ENCODE assay signal across 10 cellular contexts in the genomic region with DNA sequence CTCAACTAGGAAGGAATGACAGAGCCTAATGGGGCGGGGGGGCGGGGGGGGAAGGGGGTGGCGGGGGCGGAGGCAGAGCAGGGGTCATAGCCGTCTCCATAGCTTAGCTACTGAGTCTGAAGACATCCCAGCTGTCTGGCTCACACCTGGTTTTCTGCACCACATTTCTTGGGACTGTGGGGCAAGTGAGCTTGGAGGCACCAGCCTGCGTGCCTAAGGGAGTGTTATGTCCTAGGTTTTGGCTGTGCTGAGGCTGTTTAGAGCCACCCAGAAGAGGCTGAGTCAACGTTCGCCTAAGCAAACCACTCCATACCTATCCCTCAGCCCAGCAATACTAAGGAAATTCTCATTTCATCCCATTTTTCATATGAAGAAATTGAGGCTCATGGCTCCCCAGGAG. TPM values are rescaled to one million over a fixed set of nuclear protein-coding genes. Genes with fewer than 3 reads are reported as not detected.
DNase-seq lines count a peak whose midpoint lies in the region; ATAC-seq, FAIRE-seq and TF ChIP-seq lines count a peak whose summit lies in the region.
"Had no signal": no experiment of that assay in that cellular context is flagged by ENCODE, and none has a peak within 500 bp of the region (broad histone marks: within the 10 kb centered on the region; RNA-seq: fewer than 3 reads in every experiment).

No MANE protein-coding gene starts in this region.

- ATAC-seq in GM12878 (0 out of 3 replicates have a peak, but pooled peaks have one; percentile 6), GM21526 (IDR thresholded peaks at IDR 0.05; ENCODE audit: low FRiP score, unreplicated experiment) (no peak)
- ATAC-seq in stimulated activated naive CD8-positive, alpha-beta T cell treated with anti-CD3 and anti-CD28 coated beads, Interleukin-15, amount 100 ng/mL, for 72 hours = peak; percentile 4

- H4K20me1 ChIP-seq in GM12878 (ENCODE audit: control insufficient read depth, insufficient read depth) = no peaks in the 10 kb centered on the region

- no peak overlapping the region for H3K4me3 ChIP-seq in GM12878
- peak overlapping the region; percentile 64 to 66 for H3K4me3 ChIP-seq in kidney (ENCODE audit: low read length in 2 of 2)

- 9% methylated on average over 7 of the region's 8 CpGs for WGBS in GM12878 (ENCODE audit: insufficient coverage, insufficient replicate concordance, low lambda C conversion rate, missing lambda C conversion rate)

- TF ChIP-seq RAD21 in GM12878 (IDR thresholded peaks at IDR 0.05; ENCODE audit: insufficient read depth, low read depth, low read length) = no peak

- CTCF ChIA-PET in GM12878 (lab: Yijun Ruan, JAX) = no interaction called here

- POLR2A ChIA-PET in GM12878 (lab: Charles Lee) = no interaction called here

- no peaks in the 10 kb centered on the region for H3K4me1 ChIP-seq in GM12878 (ENCODE audit: control insufficient read depth, insufficient read depth, low read length)
- H3K4me1 ChIP-seq in kidney (ENCODE audit: control insufficient read depth in 1 of 2, insufficient read depth in 1 of 2, low read depth in 1 of 2, low read length in 2 of 2) = peaks cover 37 to 43% of the 10 kb centered on the region in 2 donors

- H3K4me2 ChIP-seq in GM12878 (ENCODE audit: control insufficient read depth, insufficient read depth) = no peak overlapping the region

- in situ Hi-C loops in GM12878 (cut with MboI) = no loop called here

- DNase-seq in DMS53 (lab: John Stamatoyannopoulos, UW) (peak; percentile 14), DMS53 treated with DMSO at 0.1 percent for 48 hours (lab: John Stamatoyannopoulos, UW; ENCODE audit: unreplicated experiment) (no peak), GM12878 (ENCODE audit: low read depth, low spot score) (no peak), kidney (no peak), HK-2 (ENCODE audit: unreplicated experiment) (no peak), D721Med (ENCODE audit: insufficient read length, low spot score) (no peak)
- no peak for DNase-seq in stimulated activated naive CD8-positive, alpha-beta T cell treated with anti-CD3 and anti-CD28 coated beads, Interleukin-15, amount 100 ng/mL, for 72 hours

- peaks cover 18% of the 10 kb centered on the region for H3K4me1 Mint-ChIP-seq in stimulated activated naive CD8-positive, alpha-beta T cell treated with anti-CD3 and anti-CD28 coated beads, Interleukin-15, amount 100 ng/mL, for 72 hours

- RAD21 ChIA-PET in GM12878 (lab: Charles Lee; ENCODE audit: unreplicated experiment) = interaction anchor here (1.0 kb wide), 1 partner anchor 33 kb away, joined by 3 read pairs; no protein-coding TSS in a partner anchor

- H3K27ac ChIP-seq in GM12878 (ENCODE audit: control insufficient read depth, insufficient read depth) (no peak overlapping the region), kidney (ENCODE audit: low read depth in 2 of 2, low read length in 2 of 2) (no peak overlapping the region)
- H3K27ac ChIP-seq: 22Rv1 had no signal

- no peaks in the 10 kb centered on the region for H3K9me3 Mint-ChIP-seq in stimulated activated naive CD8-positive, alpha-beta T cell treated with anti-CD3 and anti-CD28 coated beads, Interleukin-15, amount 100 ng/mL, for 72 hours

- SMC1A ChIA-PET in GM12878 (lab: Charles Lee; ENCODE audit: uncharacterized antibody, unreplicated experiment) = no interaction called here

- no peak overlapping the region for H3K9ac ChIP-seq in GM12878 (ENCODE audit: control insufficient read depth, insufficient read depth, low read length)
- peak overlapping the region; percentile 5 to 10 for H3K9ac ChIP-seq in kidney (ENCODE audit: low read length in 2 of 2)

- peaks cover 99% of the 10 kb centered on the region for H3K27me3 Mint-ChIP-seq in stimulated activated naive CD8-positive, alpha-beta T cell treated with anti-CD3 and anti-CD28 coated beads, Interleukin-15, amount 100 ng/mL, for 72 hours

- no peak for TF ChIP-seq POLR2A in GM12878 (IDR thresholded peaks at IDR 0.05; ENCODE audit: low read depth, low read length)

- no peaks in the 10 kb centered on the region for H3K36me3 ChIP-seq in GM12878 (ENCODE audit: control insufficient read depth in 2 of 2, insufficient read depth in 2 of 2, low read length in 1 of 2)
- no peaks in the 10 kb centered on the region for H3K36me3 ChIP-seq in kidney (ENCODE audit: control insufficient read depth in 1 of 2, insufficient read depth in 2 of 2, low read length in 2 of 2)

- TF ChIP-seq CTCF in GM12878 (IDR thresholded peaks at IDR 0.05 in 2 of 3, conservative IDR thresholded peaks at IDR 0.05 in 1 of 3; ENCODE audit: control insufficient read depth in 2 of 3, extremely low read depth in 1 of 3, insufficient read depth in 1 of 3, low read depth in 3 of 3, low read length in 3 of 3) (no peak), kidney (IDR thresholded peaks at IDR 0.05; ENCODE audit: borderline replicate concordance, extremely low read depth, insufficient read depth) (no peak), D721Med (IDR thresholded peaks at IDR 0.05; ENCODE audit: insufficient read depth, missing control alignments) (no peak)

- BruUV-seq in GM12878 (replicated peaks; lab: Mats Ljungman, UMichigan) = no TSS peak

- intact Hi-C loops in GM12878 (cut with micrococcal nuclease; ENCODE audit: unreplicated experiment) (loop anchor here (10.0 kb wide), 1 partner anchor 169 kb away; no protein-coding TSS in a partner anchor), kidney (cut with DNase I) (no loop called here)

- H2AFZ ChIP-seq in GM12878 (ENCODE audit: control insufficient read depth, low read depth, low read length) = no peak overlapping the region

- H3K4me3 Mint-ChIP-seq in stimulated activated naive CD8-positive, alpha-beta T cell treated with anti-CD3 and anti-CD28 coated beads, Interleukin-15, amount 100 ng/mL, for 72 hours = peak overlapping the region; percentile 90 to 91

- peaks cover 15 to 21% of the 10 kb centered on the region in 2 experiments for H3K27me3 ChIP-seq in GM12878 (replicated peaks in 1 of 2; ENCODE audit: control insufficient read depth in 2 of 2, insufficient read depth in 2 of 2, low read length in 1 of 2)

- no peak for FAIRE-seq in GM12878 (lab: Jason Lieb, UNC)
- no peak for FAIRE-seq in kidney (lab: Jason Lieb, UNC)
- FAIRE-seq in D721Med (lab: Jason Lieb, UNC) = no peak
- FAIRE-seq: endothelial cell of umbilical vein had no signal

- H3K79me2 ChIP-seq in GM12878 (ENCODE audit: control insufficient read depth, insufficient read depth, low read length) = no peaks in the 10 kb centered on the region

- TF ChIP-seq EP300 in GM12878 (IDR thresholded peaks at IDR 0.05; ENCODE audit: borderline replicate concordance in 1 of 2, control insufficient read depth in 1 of 2, low read depth in 2 of 2, low read length in 2 of 2) = no peak

- H3K27ac Mint-ChIP-seq in stimulated activated naive CD8-positive, alpha-beta T cell treated with anti-CD3 and anti-CD28 coated beads, Interleukin-15, amount 100 ng/mL, for 72 hours = no peak overlapping the region

- H3K9me3 ChIP-seq in GM12878 (replicated peaks; ENCODE audit: control insufficient read depth, insufficient read depth, low read length) (no peaks in the 10 kb centered on the region), kidney (ENCODE audit: control insufficient read depth in 1 of 2, low read length in 2 of 2) (no peaks in the 10 kb centered on the region)

RNA-seq across cellular contexts. Expression of a gene that starts 1.4 kb away (rescaled TPM):
- total RNA-seq in GM12878 (2013; cell fraction: nucleolus; rRNA removed) = 0.04 TPM in 1 of 2 replicates, not detected in the other
- 0.05 and 0.06 TPM in 2 replicates for total RNA-seq in GM12878 (2014; rRNA removed)
- total RNA-seq in GM12878 (2014; rRNA removed; fragmentation: Illumina TruSeq; extraction: Trizol) = not detected in 2 replicates
- total RNA-seq in GM12878 (2021) = 0.05 and 0.08 TPM in 2 replicates
- polyA plus RNA-seq in GM12878 (2011; ENCODE audit: low read depth) = not detected
- polyA plus RNA-seq in GM12878 (2011; rRNA removed) = 0.04 TPM in 1 of 2 replicates, not detected in the other
- 0.05 and 0.09 TPM in 2 replicates for polyA plus RNA-seq in GM12878 (2011; cell fraction: cytosol; rRNA removed)
- polyA plus RNA-seq in GM12878 (2011; cell fraction: nucleus; rRNA removed) = 0.01 TPM in 1 of 2 replicates, not detected in the other
- not detected in 2 replicates for polyA plus RNA-seq in GM12878 (2012)
- 0.07 TPM in 1 of 2 replicates, not detected in the other for polyA plus RNA-seq in GM12878 (2014; fragmentation: Illumina TruSeq; extraction: Trizol)
- polyA plus RNA-seq in GM12878 (2014; fragmentation: Nextera tagmentation; extraction: Ambion mirVana) = not detected
- 0.01 and 0.03 TPM in 2 replicates for polyA plus RNA-seq in GM12878 (2014; rRNA removed)
- under 1 TPM; 0.03 to 0.04 TPM for polyA plus RNA-seq in GM12878 (2016; fragmentation: Nextera tagmentation; extraction: Ambion mirVana)
- polyA minus RNA-seq in GM12878 (2011; rRNA and poly(A)+ RNA removed) = 0.05 TPM in 1 of 2 replicates, not detected in the other
- not detected in 2 replicates for polyA minus RNA-seq in GM12878 (2011; cell fraction: cytosol; rRNA and poly(A)+ RNA removed)
- not detected in 2 replicates for polyA minus RNA-seq in GM12878 (2011; cell fraction: nucleus; rRNA and poly(A)+ RNA removed)
- 18.9 TPM for total RNA-seq in kidney
- 4.4 TPM for polyA plus RNA-seq in kidney (ENCODE audit: insufficient read depth, low read depth, low replicate concordance)

RNA-seq across cellular contexts. Expression of a gene that starts 36.0 kb away (rescaled TPM):
- 1.9 and 2.0 TPM in 2 replicates for total RNA-seq in GM12878 (2013; cell fraction: nucleolus; rRNA removed)
- 3.6 and 4.6 TPM in 2 replicates for total RNA-seq in GM12878 (2014; rRNA removed)
- 2.5 and 2.7 TPM in 2 replicates for total RNA-seq in GM12878 (2014; rRNA removed; fragmentation: Illumina TruSeq; extraction: Trizol)
- 2.7 and 3.1 TPM in 2 replicates for total RNA-seq in GM12878 (2021)
- 0.75 TPM for polyA plus RNA-seq in GM12878 (2011; ENCODE audit: low read depth)
- polyA plus RNA-seq in GM12878 (2011; rRNA removed) = 5.8 and 8.3 TPM in 2 replicates
- polyA plus RNA-seq in GM12878 (2011; cell fraction: cytosol; rRNA removed) = 2.7 and 3.7 TPM in 2 replicates
- polyA plus RNA-seq in GM12878 (2011; cell fraction: nucleus; rRNA removed) = 5.4 and 7.0 TPM in 2 replicates
- 1.5 and 2.2 TPM in 2 replicates for polyA plus RNA-seq in GM12878 (2012)
- polyA plus RNA-seq in GM12878 (2014; fragmentation: Illumina TruSeq; extraction: Trizol) = 4.4 and 4.8 TPM in 2 replicates
- polyA plus RNA-seq in GM12878 (2014; fragmentation: Nextera tagmentation; extraction: Ambion mirVana) = 1 to 10 TPM; 4.2 to 5.9 TPM
- polyA plus RNA-seq in GM12878 (2014; rRNA removed) = 3.3 and 5.1 TPM in 2 replicates
- 1 to 10 TPM; 3.0 to 3.1 TPM for polyA plus RNA-seq in GM12878 (2016; fragmentation: Nextera tagmentation; extraction: Ambion mirVana)
- polyA minus RNA-seq in GM12878 (2011; rRNA and poly(A)+ RNA removed) = 0.80 and 1.2 TPM in 2 replicates
- not detected in 2 replicates for polyA minus RNA-seq in GM12878 (2011; cell fraction: cytosol; rRNA and poly(A)+ RNA removed)
- 0.96 TPM in 1 of 2 replicates, not detected in the other for polyA minus RNA-seq in GM12878 (2011; cell fraction: nucleus; rRNA and poly(A)+ RNA removed)
- 0.79 TPM for total RNA-seq in kidney
- polyA plus RNA-seq in kidney (ENCODE audit: insufficient read depth, low read depth, low replicate concordance) = 2.1 TPM

Comparison
In these comparisons a context has a peak if more than half of its experiments do, and no peak if none do; other contexts are left out.
1. RNA of a gene that starts 1.4 kb away (total RNA-seq): 18.9 TPM in kidney (single experiment); 0.04 to 0.08 TPM in GM12878; every median in the first group is over 10 times any median in the second.